ENCODE assay signal across 1 cellular context in genomic region chr11:44916797-44917196, GRCh38.
TF ChIP-seq lines count a peak whose summit lies in the region.

No MANE protein-coding gene starts in this region.

TF ChIP-seq in HepG2, 621 proteins besides CTCF, POLR2A, EP300 and RAD21 (continued from another document):
- TF ChIP-seq, protein P1, sequence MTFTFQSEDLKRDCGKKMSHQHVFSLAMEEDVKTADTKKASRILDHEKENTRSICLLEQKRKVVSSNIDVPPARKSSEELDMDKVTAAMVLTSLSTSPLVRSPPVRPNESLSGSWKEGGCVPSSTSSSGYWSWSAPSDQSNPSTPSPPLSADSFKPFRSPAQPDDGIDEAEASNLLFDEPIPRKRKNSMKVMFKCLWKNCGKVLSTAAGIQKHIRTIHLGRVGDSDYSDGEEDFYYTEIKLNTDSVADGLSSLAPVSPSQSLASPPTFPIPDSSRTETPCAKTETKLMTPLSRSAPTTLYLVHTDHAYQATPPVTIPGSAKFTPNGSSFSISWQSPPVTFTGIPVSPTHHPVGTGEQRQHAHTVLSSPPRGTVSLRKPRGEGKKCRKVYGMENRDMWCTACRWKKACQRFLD (CRISPR knock-in tag; IDR thresholded peaks at IDR 0.05; ENCODE audit: borderline replicate concordance) = no peak
- no peak for TF ChIP-seq REST (IDR thresholded peaks at IDR 0.05; ENCODE audit: borderline replicate concordance in 1 of 2, low read depth in 1 of 2, low read length in 2 of 2)
- no peak for TF ChIP-seq ETS1 (CRISPR knock-in tag; IDR thresholded peaks at IDR 0.05)
- TF ChIP-seq, protein P2, sequence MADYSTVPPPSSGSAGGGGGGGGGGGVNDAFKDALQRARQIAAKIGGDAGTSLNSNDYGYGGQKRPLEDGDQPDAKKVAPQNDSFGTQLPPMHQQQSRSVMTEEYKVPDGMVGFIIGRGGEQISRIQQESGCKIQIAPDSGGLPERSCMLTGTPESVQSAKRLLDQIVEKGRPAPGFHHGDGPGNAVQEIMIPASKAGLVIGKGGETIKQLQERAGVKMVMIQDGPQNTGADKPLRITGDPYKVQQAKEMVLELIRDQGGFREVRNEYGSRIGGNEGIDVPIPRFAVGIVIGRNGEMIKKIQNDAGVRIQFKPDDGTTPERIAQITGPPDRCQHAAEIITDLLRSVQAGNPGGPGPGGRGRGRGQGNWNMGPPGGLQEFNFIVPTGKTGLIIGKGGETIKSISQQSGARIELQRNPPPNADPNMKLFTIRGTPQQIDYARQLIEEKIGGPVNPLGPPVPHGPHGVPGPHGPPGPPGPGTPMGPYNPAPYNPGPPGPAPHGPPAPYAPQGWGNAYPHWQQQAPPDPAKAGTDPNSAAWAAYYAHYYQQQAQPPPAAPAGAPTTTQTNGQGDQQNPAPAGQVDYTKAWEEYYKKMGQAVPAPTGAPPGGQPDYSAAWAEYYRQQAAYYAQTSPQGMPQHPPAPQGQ (CRISPR knock-in tag; IDR thresholded peaks at IDR 0.05; ENCODE audit: borderline replicate concordance) = no peak
- no peak for TF ChIP-seq ZNF256 (CRISPR knock-in tag; conservative IDR thresholded peaks at IDR 0.05)
- TF ChIP-seq, protein P3, sequence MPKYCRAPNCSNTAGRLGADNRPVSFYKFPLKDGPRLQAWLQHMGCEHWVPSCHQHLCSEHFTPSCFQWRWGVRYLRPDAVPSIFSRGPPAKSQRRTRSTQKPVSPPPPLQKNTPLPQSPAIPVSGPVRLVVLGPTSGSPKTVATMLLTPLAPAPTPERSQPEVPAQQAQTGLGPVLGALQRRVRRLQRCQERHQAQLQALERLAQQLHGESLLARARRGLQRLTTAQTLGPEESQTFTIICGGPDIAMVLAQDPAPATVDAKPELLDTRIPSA (CRISPR knock-in tag; IDR thresholded peaks at IDR 0.05; ENCODE audit: borderline replicate concordance) = no peak
- no peak for TF ChIP-seq HNRNPL (IDR thresholded peaks at IDR 0.05; ENCODE audit: low read depth, low read length)
- no peak for TF ChIP-seq ZBTB20 (CRISPR knock-in tag; IDR thresholded peaks at IDR 0.05; ENCODE audit: borderline replicate concordance, low read depth)
- no peak for TF ChIP-seq CREB1 (IDR thresholded peaks at IDR 0.05)
- no peak for TF ChIP-seq CREB1 (CRISPR knock-in tag; IDR thresholded peaks at IDR 0.05)
- no peak for TF ChIP-seq PHF5A (CRISPR knock-in tag; IDR thresholded peaks at IDR 0.05; ENCODE audit: low read depth, unreplicated experiment)
